ENCODE assay signal across 10 cellular contexts in genomic region chr3:184756151-184756681, GRCh38. TPM values are rescaled to one million over a fixed set of nuclear protein-coding genes. Genes with fewer than 3 reads are reported as not detected.
DNase-seq lines count a peak whose midpoint lies in the region; ATAC-seq and TF ChIP-seq lines count a peak whose summit lies in the region.
"Had no signal": no experiment of that assay in that cellular context is flagged by ENCODE, and none has a peak within 500 bp of the region (broad histone marks: within the 10 kb centered on the region; RNA-seq: fewer than 3 reads in every experiment).

No MANE protein-coding gene starts in this region.

- H3K9me2 ChIP-seq in MM.1S (replicated peaks; ENCODE audit: insufficient read depth, low read length), result no peaks in the 10 kb centered on the region

- TF ChIP-seq CTCF in MM.1S (IDR thresholded peaks at IDR 0.05; ENCODE audit: low read length) (no peak), coronary artery (IDR thresholded peaks at IDR 0.05) (no peak)

- H2AFZ ChIP-seq in ACC112 (ENCODE audit: low read length, unreplicated experiment) (peak overlapping the region; percentile 91), MM.1S (ENCODE audit: low read length) (peak overlapping the region; percentile 71)

- peak overlapping the region in 2 of 8 donors; percentile 3 to 33 for H3K4me3 Mint-ChIP-seq in naive B cell
- H3K4me3 Mint-ChIP-seq: activated T-cell treated with anti-CD3 and anti-CD28 coated beads, Interleukin-2, amount 50 U/mL, for 72 hours had no signal

- no peaks in the 10 kb centered on the region for H4K20me1 ChIP-seq in MM.1S (ENCODE audit: insufficient read depth, low read length)

- H3K27ac Mint-ChIP-seq in naive B cell, result peak overlapping the region in 3 of 6 donors; percentile 41 to 96 (median 66)
- H3K27ac Mint-ChIP-seq: activated T-cell treated with anti-CD3 and anti-CD28 coated beads, Interleukin-2, amount 50 U/mL, for 72 hours had no signal

- H3K9ac ChIP-seq in MM.1S (ENCODE audit: low read length), result no peak overlapping the region

- H3K9me3 ChIP-seq in MM.1S (replicated peaks; ENCODE audit: insufficient read depth, low read length), result no peaks in the 10 kb centered on the region
- H3K9me3 ChIP-seq: BE2C had no signal

- no peaks in the 10 kb centered on the region for H3K79me2 ChIP-seq in ACC112 (ENCODE audit: control insufficient read depth, insufficient read depth, low read length, unreplicated experiment)
- no peaks in the 10 kb centered on the region for H3K79me2 ChIP-seq in MM.1S (ENCODE audit: low read length)

- H3K36me3 ChIP-seq in ACC112 (ENCODE audit: insufficient read depth, low read length) (no peaks in the 10 kb centered on the region), MM.1S (replicated peaks; ENCODE audit: insufficient read depth, low read length) (no peaks in the 10 kb centered on the region)
- H3K36me3 ChIP-seq: BE2C had no signal

- H3K4me2 ChIP-seq in MM.1S (ENCODE audit: low read depth, low read length), result no peak overlapping the region

- H3K27ac ChIP-seq in ACC112 (ENCODE audit: low read depth, low read length) (peak overlapping the region; percentile 28; the same call in 1 of the 2 replicates), MM.1S (ENCODE audit: low read length) (no peak overlapping the region), coronary artery (peak overlapping the region; percentile 27 to 59)

- peaks cover 13 to 18% (median 14%) of the 10 kb centered on the region in 3 donors for H3K4me1 Mint-ChIP-seq in naive B cell

- H3K9me3 Mint-ChIP-seq in naive B cell, result no peaks in the 10 kb centered on the region
- H3K9me3 Mint-ChIP-seq: activated T-cell treated with anti-CD3 and anti-CD28 coated beads, Interleukin-2, amount 50 U/mL, for 72 hours had no signal

- H3K4me1 ChIP-seq in ACC112 (ENCODE audit: control insufficient read depth, insufficient read depth, low read length, unreplicated experiment) (peaks cover 12% of the 10 kb centered on the region), MM.1S (ENCODE audit: low read length) (no peaks in the 10 kb centered on the region)

- H3F3A ChIP-seq in MM.1S (ENCODE audit: insufficient read depth, low read length), result no peaks in the 10 kb centered on the region

- H3K27me3 ChIP-seq in ACC112 (ENCODE audit: insufficient read depth, low read length), result no peaks in the 10 kb centered on the region
- H3K27me3 ChIP-seq in MM.1S (replicated peaks; ENCODE audit: insufficient read depth, low read length), result no peaks in the 10 kb centered on the region
- H3K27me3 ChIP-seq: BE2C had no signal

- H3K36me3 Mint-ChIP-seq in naive B cell, result no peaks in the 10 kb centered on the region

- ATAC-seq in naive B cell (ENCODE audit: low read depth in 2 of 2), result peak; percentile 82 to 88
- ATAC-seq in GM21619 (IDR thresholded peaks at IDR 0.05; ENCODE audit: unreplicated experiment), result no peak
- ATAC-seq: activated T-cell treated with anti-CD3 and anti-CD28 coated beads, Interleukin-2, amount 50 U/mL, for 72 hours had no signal

- H3K4me3 ChIP-seq in ACC112 (ENCODE audit: low read depth, low read length) (0 out of 2 replicates have a peak overlapping the region, but pooled peaks have one; percentile 18), MM.1S (ENCODE audit: low read length) (no peak overlapping the region), coronary artery (no peak overlapping the region)

- peaks cover 0 to 4% (median 2%) of the 10 kb centered on the region in 3 donors for H3K27me3 Mint-ChIP-seq in naive B cell

- peak; percentile 17 for DNase-seq in MM.1S
- no peak for DNase-seq in coronary artery (ENCODE audit: low spot score)
- peak; percentile 35 for DNase-seq in naive B cell
- no peak for DNase-seq in activated effector memory CD4-positive, alpha-beta T cell treated with anti-CD3 and anti-CD28 coated beads, Interleukin-2, amount 50 U/mL, for 16 hours
- no peak for DNase-seq in NCI-H1092 treated with DMSO at 0.1 percent for 48 hours (lab: John Stamatoyannopoulos, UW)
- DNase-seq in stimulated activated CD4-positive, alpha-beta T cell treated with anti-CD3 and anti-CD28 coated beads, Interleukin-4, amount 100 ng/mL, for 24 hours, result no peak
- DNase-seq: activated T-cell treated with anti-CD3 and anti-CD28 coated beads, Interleukin-2, amount 50 U/mL, for 72 hours; BE2C had no signal

RNA-seq across cellular contexts. Expression of gene MAGEF1, which starts 44.4 kb away (rescaled TPM):
- 10 to 100 TPM; 26.2 to 48.5 (median 46.9) TPM for polyA plus RNA-seq in naive B cell (ENCODE audit: low read depth in 6 of 6)

RNA-seq across cellular contexts. Expression of gene VPS8, which starts 55.8 kb away (rescaled TPM):
- 10 to 100 TPM; 19.4 to 33.2 (median 23.7) TPM for polyA plus RNA-seq in naive B cell (ENCODE audit: low read depth in 6 of 6)

Comparison
In these comparisons a context has a peak if more than half of its experiments do, and no peak if none do; other contexts are left out.
1. DNase-seq: peak in MM.1S (single experiment) and naive B cell (single experiment); none in coronary artery (single experiment), activated effector memory CD4-positive, alpha-beta T cell treated with anti-CD3 and anti-CD28 coated beads, Interleukin-2, amount 50 U/mL, for 16 hours (single experiment), NCI-H1092 treated with DMSO at 0.1 percent for 48 hours (single experiment) and stimulated activated CD4-positive, alpha-beta T cell treated with anti-CD3 and anti-CD28 coated beads, Interleukin-4, amount 100 ng/mL, for 24 hours (single experiment).